24 cellular contexts compared by ENCODE assay signal in genomic region chr5:142515036-142515435, GRCh38.
"Had no signal": no experiment of that assay in that cellular context is flagged by ENCODE, and none has a peak within 500 bp of the region (broad histone marks: within the 10 kb centered on the region; RNA-seq: fewer than 3 reads in every experiment).

No MANE protein-coding gene starts in this region.

- H3K4me1 ChIP-seq: breast epithelium, esophagus squamous epithelium, prostate gland had no signal

- H3K4me3 Mint-ChIP-seq: activated CD4-positive, alpha-beta memory T cell treated with anti-CD3 and anti-CD28 coated beads for 36 hours; activated naive CD4-positive, alpha-beta T cell treated with anti-CD3 and anti-CD28 coated beads, Interleukin-2, amount 10 ng/mL, durations not matched to agents 7 days and 5 days; activated naive CD8-positive, alpha-beta T cell treated with anti-CD3 and anti-CD28 coated beads, Interleukin-2, amount 50 U/mL, for 24 hours; central memory CD8-positive, alpha-beta T cell; mesothelial cell of epicardium; natural killer cell treated with Interleukin-12 subunit alpha and Interleukin-12 subunit beta and Interleukin-15 and Interleukin-18, amount 100 ng/mL, for 72 hours; T-helper 17 cell; type B pancreatic cell had no signal

- H3K36me3 Mint-ChIP-seq: activated naive CD4-positive, alpha-beta T cell treated with anti-CD3 and anti-CD28 coated beads, Interleukin-2, amount 10 ng/mL, durations not matched to agents 7 days and 5 days had no signal

- H3K9me3 ChIP-seq: prostate gland had no signal

- H3K27ac Mint-ChIP-seq: activated CD4-positive, alpha-beta memory T cell treated with anti-CD3 and anti-CD28 coated beads for 36 hours; activated naive CD4-positive, alpha-beta T cell treated with anti-CD3 and anti-CD28 coated beads, Interleukin-2, amount 10 ng/mL, durations not matched to agents 7 days and 5 days; activated naive CD8-positive, alpha-beta T cell treated with anti-CD3 and anti-CD28 coated beads, Interleukin-2, amount 50 U/mL, for 24 hours; natural killer cell treated with Interleukin-12 subunit alpha and Interleukin-12 subunit beta and Interleukin-15 and Interleukin-18, amount 100 ng/mL, for 72 hours; T-helper 17 cell; type B pancreatic cell had no signal

- H3K4me1 Mint-ChIP-seq: activated naive CD4-positive, alpha-beta T cell treated with anti-CD3 and anti-CD28 coated beads, Interleukin-2, amount 10 ng/mL, durations not matched to agents 7 days and 5 days; central memory CD8-positive, alpha-beta T cell; T-helper 17 cell had no signal

- DNase-seq: activated CD4-positive, alpha-beta memory T cell treated with anti-CD3 and anti-CD28 coated beads for 36 hours; activated CD4-positive, alpha-beta T cell treated with anti-CD3 and anti-CD28 coated beads for 48 hours; activated CD4-positive, CD25-positive, alpha-beta regulatory T cell; activated effector memory CD4-positive, alpha-beta T cell treated with anti-CD3 and anti-CD28 coated beads, Interleukin-2, amount 50 U/mL, for 16 hours; activated naive CD4-positive, alpha-beta T cell treated with anti-CD3 and anti-CD28 coated beads, Interleukin-2, amount 10 ng/mL, durations not matched to agents 7 days and 5 days; activated naive CD8-positive, alpha-beta T cell treated with anti-CD3 and anti-CD28 coated beads, Interleukin-2, amount 50 U/mL, for 24 hours; activated T-cell treated with anti-CD3 and anti-CD28 coated beads for 4 hours; aorta; esophagus squamous epithelium; ovary; stimulated activated CD4-positive, alpha-beta T cell treated with anti-CD3 and anti-CD28 coated beads, Interleukin-4, amount 100 ng/mL, for 24 hours; stimulated activated naive CD4-positive, alpha-beta T cell treated with Interleukin-2 at 50 U/mL for 16 hours; SW 1271; T-helper 17 cell had no signal

- H3K27ac ChIP-seq: breast epithelium, esophagus squamous epithelium, ovary, prostate gland, right atrium auricular region, thoracic aorta had no signal

- H3K36me3 ChIP-seq: breast epithelium, esophagus squamous epithelium, ovary, prostate gland, right atrium auricular region, thoracic aorta had no signal

- H3K27me3 Mint-ChIP-seq: activated CD4-positive, alpha-beta memory T cell treated with anti-CD3 and anti-CD28 coated beads for 36 hours; activated naive CD8-positive, alpha-beta T cell treated with anti-CD3 and anti-CD28 coated beads, Interleukin-2, amount 50 U/mL, for 24 hours; T-helper 17 cell had no signal

- H3K4me3 ChIP-seq: breast epithelium, esophagus squamous epithelium, lung, ovary, prostate gland, right atrium auricular region, thoracic aorta had no signal

- H3K27me3 ChIP-seq: breast epithelium, ovary, right atrium auricular region had no signal

- ATAC-seq: activated naive CD8-positive, alpha-beta T cell treated with anti-CD3 and anti-CD28 coated beads, Interleukin-2, amount 50 U/mL, for 24 hours; left lobe of liver; natural killer cell treated with Interleukin-12 subunit alpha and Interleukin-12 subunit beta and Interleukin-15 and Interleukin-18, amount 100 ng/mL, for 72 hours; T-helper 17 cell had no signal
